In genomic region chr2:114499101-114499500, GRCh38 we compare ENCODE assay signal across 35 cellular contexts. TPM values are rescaled to one million over a fixed set of nuclear protein-coding genes. Genes with fewer than 3 reads are reported as not detected.
"Had no signal": no experiment of that assay in that cellular context is flagged by ENCODE, and none has a peak within 500 bp of the region (broad histone marks: within the 10 kb centered on the region; RNA-seq: fewer than 3 reads in every experiment).

No MANE protein-coding gene starts in this region.

- H3K27ac ChIP-seq: adrenal gland, body of pancreas, brain microvascular endothelial cell, breast epithelium, VCaP had no signal

- H3K4me1 ChIP-seq: adrenal gland, body of pancreas, breast epithelium had no signal

- ATAC-seq: activated CD8-positive, alpha-beta T cell treated with anti-CD3 and anti-CD28 coated beads for 36 hours; activated naive CD4-positive, alpha-beta T cell treated with anti-CD3 and anti-CD28 coated beads, Interleukin-2, amount 50 U/mL, for 72 hours; activated T-cell treated with anti-CD3 and anti-CD28 coated beads, Interleukin-2, amount 50 U/mL, for 4 hours; activated T-cell treated with anti-CD3 and anti-CD28 coated beads, Interleukin-2, amount 50 U/mL, for 72 hours; activated T-helper 17 cell treated with anti-CD3 and anti-CD28 coated beads, Interleukin-2, amount 50 U/mL, for 72 hours; body of pancreas had no signal

- DNase-seq: activated B cell treated with CpG ODN at 0.5 μM for 24 hours; activated CD4-positive, alpha-beta memory T cell treated with anti-CD3 and anti-CD28 coated beads for 36 hours; activated CD4-positive, alpha-beta T cell treated with anti-CD3 and anti-CD28 coated beads for 4 hours; activated CD4-positive, alpha-beta T cell treated with anti-CD3 and anti-CD28 coated beads, Interleukin-2, amount 10 ng/mL, durations not matched to agents 24 days and 14 days; activated CD4-positive, alpha-beta T cell treated with anti-CD3 and anti-CD28 coated beads, Interleukin-2, amount 50 U/mL, for 1 hour; activated CD4-positive, alpha-beta T cell treated with anti-CD3 and anti-CD28 coated beads, Interleukin-2, amount 50 U/mL, for 4 hours; activated CD4-positive, CD25-positive, alpha-beta regulatory T cell treated with anti-CD3 and anti-CD28 coated beads, Interleukin-2, amount 50 U/mL, for 72 hours; activated CD8-positive, alpha-beta memory T cell treated with anti-CD3 and anti-CD28 coated beads, Interleukin-2, amount 50 U/mL, for 4 hours; activated CD8-positive, alpha-beta T cell treated with anti-CD3 and anti-CD28 coated beads for 36 hours; activated effector memory CD4-positive, alpha-beta T cell treated with anti-CD3 and anti-CD28 coated beads, Interleukin-2, amount 50 U/mL, for 16 hours; activated gamma-delta T cell treated with Interleukin-2 at 50 U/mL for 16 hours; activated naive CD4-positive, alpha-beta T cell; activated naive CD4-positive, alpha-beta T cell treated with anti-CD3 and anti-CD28 coated beads for 36 hours; activated naive CD4-positive, alpha-beta T cell treated with anti-CD3 and anti-CD28 coated beads, Interleukin-2, amount 50 U/mL, for 16 hours; activated naive CD8-positive, alpha-beta T cell treated with anti-CD3 and anti-CD28 coated beads for 36 hours; activated T-cell treated with anti-CD3 and anti-CD28 coated beads for 4 hours; activated T-cell treated with anti-CD3 and anti-CD28 coated beads, Interleukin-2, amount 50 U/mL, for 1 hour; activated T-cell treated with anti-CD3 and anti-CD28 coated beads, Interleukin-2, amount 50 U/mL, for 4 hours; activated T-cell treated with anti-CD3 and anti-CD28 coated beads, Interleukin-2, amount 50 U/mL, for 72 hours; adrenal gland; amniotic stem cell; aorta; body of pancreas; brain microvascular endothelial cell; central memory CD4-positive, alpha-beta T cell; SW 1271; T-helper 1 cell; T-helper 2 cell; T-helper 9 cell had no signal

- H3K4me3 ChIP-seq: adrenal gland, body of pancreas, breast epithelium had no signal

- H3K27me3 ChIP-seq: adrenal gland, body of pancreas, brain microvascular endothelial cell, breast epithelium had no signal

- H3K9me3 ChIP-seq: adrenal gland, body of pancreas, breast epithelium had no signal

- H3K36me3 ChIP-seq: adrenal gland, brain microvascular endothelial cell, breast epithelium had no signal

RNA-seq across cellular contexts. Expression of gene DPP10, which starts 56.7 kb away (rescaled TPM):
- total RNA-seq: activated B cell treated with CpG ODN at 0.5 μM for 24 hours; activated CD4-positive, alpha-beta memory T cell treated with anti-CD3 and anti-CD28 coated beads for 36 hours; activated CD4-positive, alpha-beta T cell treated with anti-CD3 and anti-CD28 coated beads, Interleukin-2, amount 10 ng/mL, durations not matched to agents 24 days and 14 days; activated CD8-positive, alpha-beta memory T cell treated with anti-CD3 and anti-CD28 coated beads for 36 hours; activated CD8-positive, alpha-beta T cell treated with anti-CD3 and anti-CD28 coated beads for 36 hours; activated naive CD4-positive, alpha-beta T cell treated with anti-CD3 and anti-CD28 coated beads for 36 hours; activated naive CD4-positive, alpha-beta T cell treated with anti-CD3 and anti-CD28 coated beads, Interleukin-2, amount 50 U/mL, for 72 hours; activated naive CD8-positive, alpha-beta T cell treated with anti-CD3 and anti-CD28 coated beads for 36 hours; activated T-cell treated with anti-CD3 and anti-CD28 coated beads, Interleukin-2, amount 50 U/mL, for 4 hours; activated T-cell treated with anti-CD3 and anti-CD28 coated beads, Interleukin-2, amount 50 U/mL, for 72 hours; activated T-helper 1 cell treated with anti-CD3 and anti-CD28 coated beads, Interleukin-12 subunit alpha, Interleukin-12 subunit beta, Interleukin-2, Interleukin-4 antibody, amounts not matched to agents 30 ng/mL and 10 ng/mL and 1 ng/mL, durations not matched to agents 14 hours and 24 hours and 36 hours; activated T-helper 17 cell treated with anti-CD3 and anti-CD28 coated beads, Interleukin-2, amount 50 U/mL, for 72 hours; aorta had no signal
